In the genomic region with DNA sequence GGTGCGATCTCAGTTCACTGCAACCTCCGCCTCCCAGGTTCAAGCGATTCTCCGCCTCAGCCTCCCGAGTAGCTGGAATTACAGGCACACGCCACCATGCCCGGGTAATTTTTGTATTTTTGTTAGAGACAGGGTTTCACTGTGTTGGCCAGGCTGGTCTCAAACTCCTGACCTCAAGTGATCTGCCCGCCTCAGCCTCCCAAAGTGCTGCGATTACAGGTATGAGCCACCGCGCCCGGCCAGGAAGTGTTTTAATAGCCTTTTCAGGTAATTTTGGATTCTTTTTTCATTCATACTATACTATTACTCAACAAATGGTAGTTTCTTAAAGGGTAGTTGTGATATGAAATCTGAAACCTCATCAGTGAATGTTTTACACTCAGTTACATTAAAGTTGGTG, we compare ENCODE assay signal across 3 cellular contexts.
DNase-seq lines count a peak whose midpoint lies in the region; TF ChIP-seq lines count a peak whose summit lies in the region.
"Not testable (repeated sequence)": the region's sequence is repeated elsewhere in the genome, so short reads cannot be mapped to it uniquely, and the experiment has no call there.

No MANE protein-coding gene starts in this region.

- peak; percentile 65 for DNase-seq in osteocyte (ENCODE audit: extremely low spot score, unreplicated experiment)
- DNase-seq in posterior vena cava (ENCODE audit: low spot score), result peak; percentile 38
- DNase-seq in sigmoid colon, result peak; percentile 2

- H3K4me1 Mint-ChIP-seq in osteocyte (ENCODE audit: unreplicated experiment), result not testable (repeated sequence)

- peaks cover 0 to 19% (median 6%) of the 10 kb centered on the region in 4 donors for H3K36me3 ChIP-seq in sigmoid colon

- H3K27ac Mint-ChIP-seq in osteocyte (ENCODE audit: unreplicated experiment), result not testable (repeated sequence)

- not testable (repeated sequence) for TF ChIP-seq POLR2A in sigmoid colon (IDR thresholded peaks at IDR 0.05)

- H3K27me3 Mint-ChIP-seq in osteocyte (ENCODE audit: unreplicated experiment), result not testable (repeated sequence)

- H3K4me1 ChIP-seq in sigmoid colon, result not testable (repeated sequence)

- peaks cover 39% of the 10 kb centered on the region for H3K36me3 Mint-ChIP-seq in osteocyte (ENCODE audit: unreplicated experiment)

- not testable (repeated sequence) for H3K27ac ChIP-seq in sigmoid colon

- H3K4me3 Mint-ChIP-seq in osteocyte (ENCODE audit: unreplicated experiment), result not testable (repeated sequence)

- H3K9me3 Mint-ChIP-seq in osteocyte (ENCODE audit: unreplicated experiment), result not testable (repeated sequence)

- H3K9me3 ChIP-seq in sigmoid colon, result not testable (repeated sequence)

- intact Hi-C loops in posterior vena cava (cut with DNase I); sigmoid colon (cut with DNase I): not testable (repeated sequence)

- not testable (repeated sequence) for H3K27me3 ChIP-seq in sigmoid colon

- 97 to 98% methylated on average over 12 of the region's 12 CpGs for WGBS in sigmoid colon, 2 donors

- TF ChIP-seq CTCF in osteocyte (IDR thresholded peaks at IDR 0.05); sigmoid colon (IDR thresholded peaks at IDR 0.05): not testable (repeated sequence)

- not testable (repeated sequence) for TF ChIP-seq EP300 in sigmoid colon (IDR thresholded peaks at IDR 0.05)

- H3K4me3 ChIP-seq in sigmoid colon, result not testable (repeated sequence)

Comparison
In these comparisons a context has a peak if more than half of its experiments do, and no peak if none do; other contexts are left out.
1. DNase-seq: peak in every context shown above with its lines; median percentile 65 in osteocyte; 38 in posterior vena cava; 2 in sigmoid colon.